In the genomic region with DNA sequence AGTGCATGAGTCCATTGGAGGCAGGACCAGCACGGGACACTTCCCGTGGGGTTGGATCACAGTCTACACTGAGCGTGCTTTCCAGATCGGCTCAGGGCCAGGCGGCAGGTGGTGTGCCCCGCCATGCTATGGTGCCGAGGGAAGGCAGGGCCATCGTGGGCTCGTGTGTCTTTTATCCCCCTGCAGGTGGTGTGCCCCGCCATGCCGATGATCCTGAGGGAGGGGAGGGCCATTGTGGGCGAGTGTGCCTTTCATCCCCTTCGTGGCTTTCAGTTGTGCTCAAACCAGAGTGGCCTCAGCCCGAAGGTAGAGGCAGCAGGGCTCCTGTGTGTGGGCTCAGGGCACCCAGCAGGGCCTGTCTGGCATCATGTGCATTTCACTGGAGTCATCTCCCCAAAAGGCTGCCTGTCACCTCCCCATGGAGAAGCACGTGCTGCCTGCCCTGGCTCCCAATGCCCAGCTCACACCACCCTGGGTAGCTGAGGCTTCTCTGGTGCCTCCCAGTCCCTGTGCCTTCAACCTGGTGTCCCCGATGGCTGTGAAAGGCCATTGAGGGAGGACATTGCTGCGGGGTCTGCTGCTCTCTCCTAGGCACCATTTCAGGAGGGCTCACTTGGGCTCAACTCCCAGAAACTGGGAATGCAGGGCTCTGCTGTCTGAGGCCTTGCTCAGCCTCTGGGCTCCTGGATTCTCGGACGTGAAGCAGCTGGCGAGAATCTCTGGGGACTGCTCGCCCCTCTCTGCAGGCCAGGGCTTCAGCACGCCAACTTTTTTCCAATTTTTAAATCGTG, we compare ENCODE assay signal across 12 cellular contexts.
A peak's percentile ranks its signal among the peaks of the same experiment; 100 is the strongest.
DNase-seq lines count a peak whose midpoint lies in the region; ATAC-seq lines count a peak whose summit lies in the region.
"Had no signal": no experiment of that assay in that cellular context is flagged by ENCODE, and none has a peak within 500 bp of the region (broad histone marks: within the 10 kb centered on the region; RNA-seq: fewer than 3 reads in every experiment).

No MANE protein-coding gene starts in this region.

- H3K4me1 Mint-ChIP-seq in stimulated activated memory B cell treated with anti-CD40 and anti-IgM and Interleukin-4, amounts not matched to agents 10 μg/mL and 1 μg/mL and 100 μg/mL, for 72 hours = no peaks in the 10 kb centered on the region

- no peak overlapping the region for H3K27ac Mint-ChIP-seq in stimulated activated memory B cell treated with anti-CD40 and anti-IgM and Interleukin-4, amounts not matched to agents 10 μg/mL and 1 μg/mL and 100 μg/mL, for 72 hours

- intact Hi-C loops in cardiac septum (cut with DNase I) (no loop called here), Right ventricle myocardium inferior (cut with DNase I) (no loop called here), right cardiac atrium (cut with DNase I) (no loop called here), posterior vena cava (cut with DNase I) (no loop called here)

- H3K4me3 ChIP-seq in right cardiac atrium (ENCODE audit: low read length) = no peak overlapping the region

- H3K4me3 Mint-ChIP-seq in stimulated activated memory B cell treated with anti-CD40 and anti-IgM and Interleukin-4, amounts not matched to agents 10 μg/mL and 1 μg/mL and 100 μg/mL, for 72 hours = no peak overlapping the region

- ATAC-seq in Right ventricle myocardium inferior (no peak), right cardiac atrium (no peak), HG02973 (IDR thresholded peaks at IDR 0.05; ENCODE audit: unreplicated experiment) (no peak)
- ATAC-seq in stimulated activated memory B cell treated with anti-CD40 and anti-IgM and Interleukin-4, amounts not matched to agents 10 μg/mL and 1 μg/mL and 100 μg/mL, for 72 hours = no peak

- no peaks in the 10 kb centered on the region for H3K4me1 ChIP-seq in right cardiac atrium (ENCODE audit: control insufficient read depth, insufficient read depth, low read length)

- peaks cover 25% of the 10 kb centered on the region for H3K36me3 Mint-ChIP-seq in stimulated activated memory B cell treated with anti-CD40 and anti-IgM and Interleukin-4, amounts not matched to agents 10 μg/mL and 1 μg/mL and 100 μg/mL, for 72 hours

- H3K9me3 ChIP-seq in right cardiac atrium (ENCODE audit: control insufficient read depth, low read length) = no peaks in the 10 kb centered on the region

- H3K27ac ChIP-seq in right cardiac atrium (ENCODE audit: low read length) = peak overlapping the region; percentile 22

- H3K27me3 Mint-ChIP-seq in stimulated activated memory B cell treated with anti-CD40 and anti-IgM and Interleukin-4, amounts not matched to agents 10 μg/mL and 1 μg/mL and 100 μg/mL, for 72 hours = no peaks in the 10 kb centered on the region

- DNase-seq in cardiac septum (ENCODE audit: low spot score) (peak; percentile 65), Right ventricle myocardium inferior (ENCODE audit: missing footprints) (no peak), right cardiac atrium (peak in 2 of 3 donors; percentile 67 to 72), posterior vena cava (ENCODE audit: low spot score) (peak; percentile 81), NCI-H446 (lab: John Stamatoyannopoulos, UW) (no peak), amygdala (lab: John Stamatoyannopoulos, UW) (no peak)
- DNase-seq: DMS153, foreskin melanocyte, GOT3, NCI-H82 had no signal

- H3K9me3 Mint-ChIP-seq in stimulated activated memory B cell treated with anti-CD40 and anti-IgM and Interleukin-4, amounts not matched to agents 10 μg/mL and 1 μg/mL and 100 μg/mL, for 72 hours = peaks cover 13% of the 10 kb centered on the region

- H3K27me3 ChIP-seq in right cardiac atrium (ENCODE audit: control insufficient read depth, insufficient read depth) = no peaks in the 10 kb centered on the region

- 80% methylated on average over 23 of the region's 23 CpGs for WGBS in right cardiac atrium

Comparison
In these comparisons a context has a peak if more than half of its experiments do, and no peak if none do; other contexts are left out.
1. DNase-seq: peak in cardiac septum (single experiment), right cardiac atrium (2 of 3) and posterior vena cava (single experiment); none in Right ventricle myocardium inferior (single experiment), NCI-H446 (0 of 2) and amygdala (0 of 56).